Comparison of ENCODE assay signal across 25 cellular contexts in the genomic region with DNA sequence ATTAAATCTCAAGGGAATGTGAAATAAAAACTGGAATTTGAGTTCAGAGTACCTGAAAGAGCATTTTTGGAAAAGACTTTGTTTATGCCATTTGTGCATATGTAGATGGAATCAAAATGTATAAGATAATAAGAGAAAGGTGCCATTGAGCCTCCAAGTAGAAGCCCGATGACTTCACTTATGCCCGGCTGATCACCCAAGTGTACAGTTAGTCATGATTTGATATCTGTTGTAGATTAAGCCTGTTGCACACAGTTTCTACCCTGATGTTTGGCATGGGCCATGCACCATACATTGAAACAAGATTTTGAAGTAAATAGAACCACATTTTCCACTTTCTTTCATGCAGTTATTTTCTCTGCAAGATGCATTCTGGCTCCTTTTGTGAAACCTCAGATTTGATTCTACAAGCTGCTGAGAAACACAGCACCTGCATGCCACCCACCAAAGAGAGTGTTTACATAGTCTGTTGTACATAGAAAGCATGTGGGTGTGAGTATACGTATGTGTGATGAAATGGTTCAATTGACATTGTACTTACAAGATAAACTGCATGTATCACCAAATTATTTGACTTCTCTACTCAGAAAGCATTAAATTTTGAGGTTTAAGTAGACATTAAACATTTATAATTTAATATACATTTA.
"Had no signal": no experiment of that assay in that cellular context is flagged by ENCODE, and none has a peak within 500 bp of the region (broad histone marks: within the 10 kb centered on the region; RNA-seq: fewer than 3 reads in every experiment).

No MANE protein-coding gene starts in this region.

- H3K36me3 ChIP-seq: left lung, lower lobe of right lung, right atrium auricular region, right lobe of liver, tibial nerve, uterus had no signal

- FAIRE-seq: keratinocyte had no signal

- H3K27me3 Mint-ChIP-seq: stimulated activated memory B cell treated with anti-CD40 and anti-IgM and Interleukin-4, amounts not matched to agents 10 μg/mL and 1 μg/mL and 100 μg/mL, for 72 hours; stimulated activated naive CD8-positive, alpha-beta T cell treated with anti-CD3 and anti-CD28 coated beads, Interleukin-15, amount 100 ng/mL, for 72 hours; type B pancreatic cell had no signal

- H3K9me3 Mint-ChIP-seq: nephron; neural crest cell; stimulated activated naive CD8-positive, alpha-beta T cell treated with anti-CD3 and anti-CD28 coated beads, Interleukin-15, amount 100 ng/mL, for 72 hours; type B pancreatic cell had no signal

- H3K4me1 Mint-ChIP-seq: naive thymus-derived CD8-positive, alpha-beta T cell; stimulated activated memory B cell treated with anti-CD40 and anti-IgM and Interleukin-4, amounts not matched to agents 10 μg/mL and 1 μg/mL and 100 μg/mL, for 72 hours; stimulated activated naive CD8-positive, alpha-beta T cell treated with anti-CD3 and anti-CD28 coated beads, Interleukin-15, amount 100 ng/mL, for 72 hours had no signal

- DNase-seq: kidney glomerular epithelial cell; left colon; left lung; lower lobe of right lung; mammary epithelial cell; mesenchymal stem cell; naive thymus-derived CD8-positive, alpha-beta T cell; nucleus accumbens; right lobe of liver; stimulated activated CD4-positive, alpha-beta T cell treated with anti-CD3 and anti-CD28 coated beads, Interleukin-1b, Interleukin-23, amount 100 ng/mL, for 48 hours; stimulated activated CD4-positive, alpha-beta T cell treated with anti-CD3 and anti-CD28 coated beads, Interleukin-2, amount 100 ng/mL, for 48 hours; stimulated activated CD4-positive, alpha-beta T cell treated with anti-CD3 and anti-CD28 coated beads, Interleukin-4, amount 100 ng/mL, for 4 hours; stimulated activated CD8-positive, alpha-beta memory T cell treated with anti-CD3 and anti-CD28 coated beads, Interleukin-4, amount 100 ng/mL, for 48 hours; stimulated activated naive CD4-positive, alpha-beta T cell treated with Interleukin-2 at 50 U/mL for 16 hours; stimulated activated naive CD8-positive, alpha-beta T cell treated with anti-CD3 and anti-CD28 coated beads, Interleukin-15, amount 100 ng/mL, for 72 hours; uterus had no signal

- H3K27me3 ChIP-seq: left lung, right atrium auricular region, right lobe of liver, tibial nerve, uterus had no signal

- H3K4me3 Mint-ChIP-seq: naive thymus-derived CD8-positive, alpha-beta T cell; nephron; neural crest cell; stimulated activated memory B cell treated with anti-CD40 and anti-IgM and Interleukin-4, amounts not matched to agents 10 μg/mL and 1 μg/mL and 100 μg/mL, for 72 hours; stimulated activated naive CD8-positive, alpha-beta T cell treated with anti-CD3 and anti-CD28 coated beads, Interleukin-15, amount 100 ng/mL, for 72 hours; type B pancreatic cell had no signal

- H3K4me1 ChIP-seq: left lung, lower lobe of right lung, right atrium auricular region, right lobe of liver, uterus had no signal

- H3K27ac Mint-ChIP-seq: nephron; stimulated activated memory B cell treated with anti-CD40 and anti-IgM and Interleukin-4, amounts not matched to agents 10 μg/mL and 1 μg/mL and 100 μg/mL, for 72 hours; stimulated activated naive CD8-positive, alpha-beta T cell treated with anti-CD3 and anti-CD28 coated beads, Interleukin-15, amount 100 ng/mL, for 72 hours; type B pancreatic cell had no signal

- ATAC-seq: left colon; left lung; lower lobe of right lung; naive thymus-derived CD8-positive, alpha-beta T cell; right lobe of liver; stimulated activated memory B cell treated with anti-CD40 and anti-IgM and Interleukin-4, amounts not matched to agents 10 μg/mL and 1 μg/mL and 100 μg/mL, for 72 hours; stimulated activated naive CD8-positive, alpha-beta T cell treated with anti-CD3 and anti-CD28 coated beads, Interleukin-15, amount 100 ng/mL, for 72 hours had no signal

- H3K27ac ChIP-seq: left lung, lower lobe of right lung, parathyroid adenoma, right atrium auricular region, right lobe of liver, tibial nerve, uterus had no signal

- H3K36me3 Mint-ChIP-seq: naive thymus-derived CD8-positive, alpha-beta T cell; stimulated activated memory B cell treated with anti-CD40 and anti-IgM and Interleukin-4, amounts not matched to agents 10 μg/mL and 1 μg/mL and 100 μg/mL, for 72 hours; type B pancreatic cell had no signal

- H3K4me3 ChIP-seq: left lung, lower lobe of right lung, right atrium auricular region, right lobe of liver, smooth muscle cell, tibial nerve, uterus had no signal

- H3K9me3 ChIP-seq: left lung, lower lobe of right lung, right atrium auricular region, right lobe of liver, tibial nerve, uterus had no signal
